Comparison of ENCODE assay signal across 8 cellular contexts in the genomic region with DNA sequence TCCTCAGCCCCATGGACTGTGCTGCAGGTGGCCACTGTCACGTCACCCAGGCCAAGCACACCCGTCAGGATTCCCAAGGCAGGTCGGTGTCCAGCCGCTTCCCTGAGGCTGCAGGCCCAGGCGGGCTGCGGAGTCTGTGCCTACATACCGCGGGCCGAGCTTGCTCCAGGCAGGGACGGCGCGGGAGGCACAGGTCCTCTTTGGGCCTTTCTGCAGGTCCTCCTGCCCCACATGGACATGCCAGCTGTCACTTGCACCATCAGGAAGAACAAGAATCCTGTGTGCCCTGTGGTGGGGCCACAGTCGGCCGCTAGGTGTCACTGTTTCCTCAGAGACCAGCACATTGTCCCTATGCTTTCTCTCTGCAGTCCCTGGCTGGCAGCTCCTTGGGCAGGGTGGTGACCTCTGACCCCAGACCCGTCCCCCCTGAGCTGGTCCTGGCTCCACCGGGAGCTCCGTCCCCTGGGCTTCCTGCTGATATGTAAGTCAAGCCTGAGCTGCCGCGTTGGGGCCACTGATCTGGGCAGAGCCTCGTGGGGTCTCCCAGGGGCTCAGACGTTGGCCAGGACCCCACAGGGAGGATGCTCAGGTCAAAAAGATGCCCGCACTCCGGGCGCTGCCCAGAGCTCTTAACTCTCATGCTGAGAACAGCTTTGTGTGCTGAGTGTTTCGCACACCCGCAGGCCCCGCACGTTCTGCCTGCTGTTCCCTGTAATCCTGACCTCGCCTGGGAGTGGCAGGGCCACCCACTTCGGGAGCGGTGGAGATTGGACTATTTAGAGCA. TPM values are rescaled to one million over a fixed set of nuclear protein-coding genes. Genes with fewer than 3 reads are reported as not detected.
DNase-seq lines count a peak whose midpoint lies in the region; ATAC-seq and TF ChIP-seq lines count a peak whose summit lies in the region.

No MANE protein-coding gene starts in this region.

- H3K36me3 ChIP-seq in DOHH2 (ENCODE audit: control insufficient read depth, low read length), result no peaks in the 10 kb centered on the region
- no peaks in the 10 kb centered on the region for H3K36me3 ChIP-seq in OCI-LY3 (replicated peaks; ENCODE audit: low read depth, low read length)

- no peaks in the 10 kb centered on the region for H4K20me1 ChIP-seq in DOHH2 (ENCODE audit: control insufficient read depth, insufficient read depth, low read depth, low read length)
- H4K20me1 ChIP-seq in OCI-LY3 (ENCODE audit: insufficient read depth, low read length), result no peaks in the 10 kb centered on the region

- peaks cover 5% of the 10 kb centered on the region; the same call in 1 of the 2 replicates for H3K9me3 ChIP-seq in DOHH2 (ENCODE audit: control insufficient read depth, insufficient read depth, low read length)
- no peaks in the 10 kb centered on the region for H3K9me3 ChIP-seq in OCI-LY3 (ENCODE audit: insufficient read depth, low read length)

- no peak overlapping the region for H3K27ac ChIP-seq in DOHH2 (ENCODE audit: low read depth, low read length)
- no peak overlapping the region for H3K27ac ChIP-seq in OCI-LY3 (ENCODE audit: low read length)

- TF ChIP-seq CTCF in DOHH2 (IDR thresholded peaks at IDR 0.05; ENCODE audit: low read depth, low read length, poor library complexity, severe bottlenecking) (peak; percentile 89), OCI-LY3 (IDR thresholded peaks at IDR 0.05; ENCODE audit: low read depth, low read length) (peak; percentile 73), epithelial cell of proximal tubule (conservative IDR thresholded peaks at IDR 0.05; ENCODE audit: low read depth, low read length) (peak; percentile 90)

- H3K4me3 ChIP-seq in DOHH2 (ENCODE audit: low read length) (no peak overlapping the region), OCI-LY3 (ENCODE audit: low read length) (no peak overlapping the region), epithelial cell of proximal tubule (ENCODE audit: low read depth, low read length) (no peak overlapping the region)

- DNase-seq in HuH-7 (ENCODE audit: low spot score), result peak; percentile 86
- DNase-seq in activated CD8-positive, alpha-beta memory T cell treated with anti-CD3 and anti-CD28 coated beads, Interleukin-2, amount 50 U/mL, for 48 hours, result peak; percentile 94
- no peak for DNase-seq in epithelial cell of proximal tubule (ENCODE audit: low read depth)
- DNase-seq in myocyte (ENCODE audit: low read depth), result peak; percentile 86
- DNase-seq in stimulated activated CD8-positive, alpha-beta memory T cell treated with anti-CD3 and anti-CD28 coated beads, Interleukin-4, amount 100 ng/mL, for 48 hours, result peak; percentile 93

- H3K4me1 ChIP-seq in DOHH2 (ENCODE audit: control insufficient read depth, low read length) (no peaks in the 10 kb centered on the region), OCI-LY3 (ENCODE audit: low read length) (no peaks in the 10 kb centered on the region)

- H3F3A ChIP-seq in DOHH2 (ENCODE audit: control insufficient read depth, insufficient read depth), result no peaks in the 10 kb centered on the region

- H3K79me2 ChIP-seq in DOHH2 (ENCODE audit: control insufficient read depth, low read length), result no peaks in the 10 kb centered on the region
- no peaks in the 10 kb centered on the region for H3K79me2 ChIP-seq in OCI-LY3 (ENCODE audit: low read length)

- H3K9me2 ChIP-seq in DOHH2 (replicated peaks; ENCODE audit: control insufficient read depth, low read length), result no peaks in the 10 kb centered on the region

- H3K27me3 ChIP-seq in DOHH2 (ENCODE audit: control insufficient read depth, low read length), result no peaks in the 10 kb centered on the region
- H3K27me3 ChIP-seq in OCI-LY3 (ENCODE audit: low read depth, low read length), result no peaks in the 10 kb centered on the region

- ATAC-seq in GM21526 (IDR thresholded peaks at IDR 0.05; ENCODE audit: low FRiP score, unreplicated experiment), result no peak

- H3K4me2 ChIP-seq in DOHH2 (ENCODE audit: low read length) (no peak overlapping the region), OCI-LY3 (ENCODE audit: low read length) (no peak overlapping the region)

- H3K9ac ChIP-seq in OCI-LY3 (ENCODE audit: low read length), result no peak overlapping the region

- H2AFZ ChIP-seq in OCI-LY3 (ENCODE audit: low read depth, low read length), result no peak overlapping the region

RNA-seq across cellular contexts. Expression of a gene that starts 17.4 kb away (rescaled TPM):
- total RNA-seq in epithelial cell of proximal tubule (not detected in 2 replicates), myocyte (not detected in 2 replicates)
- polyA plus RNA-seq in myocyte (2012), result not detected

RNA-seq across cellular contexts. Expression of a gene that starts 31.3 kb away (rescaled TPM):
- 35.4 and 69.2 TPM in 2 replicates for total RNA-seq in epithelial cell of proximal tubule
- 0.05 and 0.16 TPM in 2 replicates for total RNA-seq in myocyte
- polyA plus RNA-seq in myocyte (2012), result 0.72 TPM

RNA-seq across cellular contexts. Expression of a gene that starts 44.7 kb away (rescaled TPM):
- 0.43 and 0.81 TPM in 2 replicates for total RNA-seq in epithelial cell of proximal tubule
- total RNA-seq in myocyte, result not detected in 2 replicates
- polyA plus RNA-seq in myocyte (2012), result not detected

RNA-seq across cellular contexts. Expression of a gene that starts 54.9 kb away (rescaled TPM):
- not detected in 2 replicates for total RNA-seq in epithelial cell of proximal tubule
- total RNA-seq in myocyte, result 0.05 TPM in 1 of 2 replicates, not detected in the other
- not detected for polyA plus RNA-seq in myocyte (2012)

Comparison
In these comparisons a context has a peak if more than half of its experiments do, and no peak if none do; other contexts are left out.
1. RNA of a gene that starts 31.3 kb away (total RNA-seq): 35.4 to 69.2 TPM in epithelial cell of proximal tubule; 0.05 to 0.16 TPM in myocyte; every median in the first group is over 10 times any median in the second.
2. Peak in every context shown above with its lines, with median percentiles within 50 percentile points of each other: CTCF ChIP-seq.